8 cellular contexts compared by ENCODE assay signal in the genomic region with DNA sequence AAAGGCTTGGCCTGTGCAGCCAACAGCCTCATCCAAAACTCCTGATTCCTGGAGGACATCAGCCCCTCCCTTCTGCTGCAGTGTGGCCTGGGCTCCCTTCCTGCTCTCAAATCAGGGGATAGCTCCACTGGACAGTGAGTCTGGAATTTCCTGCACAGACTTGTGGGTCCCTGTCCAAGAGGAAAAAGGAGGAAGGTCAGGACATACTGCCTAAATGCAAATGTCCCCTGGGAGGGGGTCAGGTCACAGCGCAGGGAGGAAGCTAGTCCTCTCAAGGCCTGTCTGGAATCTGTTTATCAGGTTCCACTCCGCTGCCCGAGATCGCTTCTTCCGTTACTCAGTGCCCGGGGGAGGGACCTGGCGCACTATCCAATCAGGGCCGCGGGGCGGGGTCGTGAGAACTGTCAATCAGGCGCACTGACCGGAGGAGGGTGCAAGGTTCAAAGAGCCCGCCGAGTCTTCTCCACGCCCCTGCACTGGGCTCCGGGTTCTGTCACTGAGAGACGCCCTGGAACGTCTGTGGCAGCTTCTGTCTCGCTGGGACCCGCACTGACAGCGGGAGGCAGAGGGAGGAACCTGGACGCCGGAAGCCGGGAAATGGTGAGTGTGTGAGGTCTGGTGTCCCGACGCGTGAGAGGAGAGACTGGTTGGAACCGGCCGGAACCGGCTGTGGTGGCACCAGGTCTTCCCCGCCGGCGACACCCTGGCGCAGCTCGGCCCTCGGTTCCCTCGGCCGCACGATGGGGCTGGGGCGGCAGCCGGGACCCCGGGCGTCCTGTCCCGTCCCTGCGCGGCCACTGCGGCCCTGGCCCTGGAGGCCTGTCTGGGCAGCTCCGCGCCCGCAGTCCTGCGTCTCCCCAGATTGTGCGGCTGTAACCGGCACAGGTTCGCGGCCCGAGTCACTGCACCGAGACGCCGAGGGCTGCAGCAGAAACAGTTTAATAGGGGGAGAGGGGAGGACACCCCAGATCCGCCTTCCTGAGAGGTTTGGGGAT.
DNase-seq lines count a peak whose midpoint lies in the region; ATAC-seq lines count a peak whose summit lies in the region.

A gene (plus strand): TSS at position 404 of the 995 bp plus-strand sequence. CDS start 194 bp downstream, at position 598.

- DNase-seq in NCI-H226 (peak; percentile 90), islet precursor cell (peak; percentile 97)
- peak; percentile 81 for DNase-seq in activated CD4-positive, CD25-positive, alpha-beta regulatory T cell treated with anti-CD3 and anti-CD28 coated beads, Interleukin-2, amount 50 U/mL, for 16 hours (ENCODE audit: low read depth, low spot score)
- DNase-seq in central memory CD4-positive, alpha-beta T cell, result peak; percentile 80
- DNase-seq in stimulated activated CD4-positive, alpha-beta T cell treated with anti-CD3 and anti-CD28 coated beads, Interleukin-12 subunit alpha, Interleukin-12 subunit beta, amount 100 ng/mL, for 24 hours (ENCODE audit: low read depth in 2 of 2), result peak; percentile 86 to 98

- no peaks in the 10 kb centered on the region for H3K27me3 ChIP-seq in ACC112 (ENCODE audit: insufficient read depth, low read length)

- H3K36me3 ChIP-seq in ACC112 (ENCODE audit: insufficient read depth, low read length), result peaks cover 7% of the 10 kb centered on the region

- peaks cover 28% of the 10 kb centered on the region for H3K79me2 ChIP-seq in ACC112 (ENCODE audit: control insufficient read depth, insufficient read depth, low read length, unreplicated experiment)

- H3K4me3 ChIP-seq in ACC112 (ENCODE audit: low read depth, low read length), result peak within 1 kb of the TSS; percentile 93

- H3K4me1 ChIP-seq in ACC112 (ENCODE audit: control insufficient read depth, insufficient read depth, low read length, unreplicated experiment), result no peaks in the 10 kb centered on the region

- peak within 1 kb of the TSS; percentile 83 for H2AFZ ChIP-seq in ACC112 (ENCODE audit: low read length, unreplicated experiment)

- ATAC-seq in GM18873 (IDR thresholded peaks at IDR 0.05; ENCODE audit: low FRiP score, unreplicated experiment), result peak; percentile 83
- ATAC-seq in HG03108 (IDR thresholded peaks at IDR 0.05; ENCODE audit: unreplicated experiment), result peak; percentile 90

- H3K27ac ChIP-seq in ACC112 (ENCODE audit: low read depth, low read length), result peak within 1 kb of the TSS; percentile 89

Comparison
In these comparisons a context has a peak if more than half of its experiments do, and no peak if none do; other contexts are left out.
1. Peak in every context shown above with its lines: DNase-seq, ATAC-seq, H3K4me3 ChIP-seq and H3K27ac ChIP-seq.